ENCODE assay signal across 10 cellular contexts in genomic region chr15:66714543-66714981, GRCh38. TPM values are rescaled to one million over a fixed set of nuclear protein-coding genes. Genes with fewer than 3 reads are reported as not detected.
DNase-seq lines count a peak whose midpoint lies in the region; ATAC-seq and TF ChIP-seq lines count a peak whose summit lies in the region.
"Had no signal": no experiment of that assay in that cellular context is flagged by ENCODE, and none has a peak within 500 bp of the region (broad histone marks: within the 10 kb centered on the region; RNA-seq: fewer than 3 reads in every experiment).

No MANE protein-coding gene starts in this region.

- ATAC-seq in sciatic nerve (peak; percentile 11), HG02973 (IDR thresholded peaks at IDR 0.05; ENCODE audit: unreplicated experiment) (no peak)

- H3K9ac ChIP-seq in fibroblast of lung (ENCODE audit: insufficient read depth, low read length) (no peak overlapping the region), mammary epithelial cell (ENCODE audit: insufficient read depth, low read length) (no peak overlapping the region)

- H4K20me1 ChIP-seq in fibroblast of lung (ENCODE audit: control insufficient read depth, extremely low read depth, insufficient read depth, low read length) (no peaks in the 10 kb centered on the region), mammary epithelial cell (ENCODE audit: insufficient read depth, low read length) (no peaks in the 10 kb centered on the region)

- no peak overlapping the region for H2AFZ ChIP-seq in fibroblast of lung (ENCODE audit: low read length)
- H2AFZ ChIP-seq in mammary epithelial cell (ENCODE audit: low read depth, low read length) = no peak overlapping the region

- no peaks in the 10 kb centered on the region for H3K9me3 ChIP-seq in KOPT-K1 (ENCODE audit: insufficient read depth, low read length, poor library complexity, severe bottlenecking)
- no peaks in the 10 kb centered on the region for H3K9me3 ChIP-seq in fibroblast of lung (ENCODE audit: control insufficient read depth, insufficient read depth, low read depth, low read length)
- H3K9me3 ChIP-seq in mammary epithelial cell (replicated peaks; ENCODE audit: insufficient read depth, low read length) = no peaks in the 10 kb centered on the region

- no TSS peak for BruUV-seq in mammary epithelial cell (replicated peaks; lab: Mats Ljungman, UMichigan)

- no peak for TF ChIP-seq CTCF in fibroblast of lung (conservative IDR thresholded peaks at IDR 0.05 in 1 of 2, IDR thresholded peaks at IDR 0.05 in 1 of 2; ENCODE audit: low read depth in 1 of 2, low read length in 2 of 2)
- TF ChIP-seq CTCF in mammary epithelial cell (conservative IDR thresholded peaks at IDR 0.05 in 1 of 2, IDR thresholded peaks at IDR 0.05 in 1 of 2; ENCODE audit: extremely low read depth in 1 of 2, insufficient read depth in 1 of 2, low read depth in 1 of 2, low read length in 2 of 2) = no peak

- CTCF ChIA-PET in mammary epithelial cell (lab: Charles Lee; ENCODE audit: low non-redundant PET) = no interaction called here

- DNase-seq in EH (ENCODE audit: low read depth) (peak; percentile 79), fibroblast of lung (ENCODE audit: low read depth in 2 of 2) (peak; percentile 56 to 60), sciatic nerve (ENCODE audit: low spot score) (peak; percentile 43), NCI-H748 (lab: John Stamatoyannopoulos, UW; ENCODE audit: unreplicated experiment) (no peak), OCI-M1 (lab: John Stamatoyannopoulos, UW) (no peak), mammary epithelial cell (no peak)
- DNase-seq: NCI-H526 treated with DMSO at 0.1 percent for 48 hours, T-helper 9 cell had no signal

- H3K36me3 ChIP-seq in KOPT-K1 (ENCODE audit: insufficient read depth, low read length) = peaks cover 37% of the 10 kb centered on the region
- H3K36me3 ChIP-seq in fibroblast of lung (ENCODE audit: control insufficient read depth, insufficient read depth, low read length) = peaks cover 7% of the 10 kb centered on the region
- H3K36me3 ChIP-seq in mammary epithelial cell (ENCODE audit: insufficient read depth, low read length) = no peaks in the 10 kb centered on the region

- intact Hi-C loops in sciatic nerve (cut with DNase I) (no loop called here), mammary epithelial cell (cut with micrococcal nuclease) (no loop called here)

- H3K4me3 ChIP-seq in fibroblast of lung (replicated peaks in 1 of 4; ENCODE audit: control extremely low read depth in 1 of 4, insufficient read depth in 1 of 4, low read depth in 3 of 4, low read length in 4 of 4) = no peak overlapping the region
- H3K4me3 ChIP-seq in mammary epithelial cell (replicated peaks in 1 of 3; ENCODE audit: insufficient read depth in 1 of 3, low read depth in 2 of 3, low read length in 3 of 3) = no peak overlapping the region

- peak overlapping the region; percentile 100 for H3K27ac ChIP-seq in KOPT-K1 (ENCODE audit: low read depth, low read length, poor library complexity, severe bottlenecking)
- no peak overlapping the region for H3K27ac ChIP-seq in fibroblast of lung (ENCODE audit: insufficient read depth, low read length)
- no peak overlapping the region for H3K27ac ChIP-seq in mammary epithelial cell (ENCODE audit: insufficient read depth, low read depth, low read length)

- no peak overlapping the region for H3K4me2 ChIP-seq in fibroblast of lung (ENCODE audit: extremely low read depth, insufficient read depth, low read length)
- H3K4me2 ChIP-seq in mammary epithelial cell (ENCODE audit: insufficient read depth, low read depth, low read length) = no peak overlapping the region

- no peaks in the 10 kb centered on the region for H3K27me3 ChIP-seq in fibroblast of lung (ENCODE audit: control insufficient read depth, insufficient read depth, low read length)
- no peaks in the 10 kb centered on the region for H3K27me3 ChIP-seq in mammary epithelial cell (ENCODE audit: insufficient read depth, low read length)

- in situ Hi-C loops in mammary epithelial cell (cut with MboI; ENCODE audit: low sequenced_read_pairs in 2 of 2) = no loop called here

- H3K4me1 ChIP-seq in fibroblast of lung (ENCODE audit: control insufficient read depth, extremely low read depth, insufficient read depth, low read length) (peaks cover 2% of the 10 kb centered on the region), mammary epithelial cell (ENCODE audit: insufficient read depth, low read length) (peaks cover 3% of the 10 kb centered on the region)

- WGBS in mammary epithelial cell (ENCODE audit: low coverage, missing lambda C conversion rate) = 95% methylated on average over 5 of the region's 6 CpGs

- H3K79me2 ChIP-seq in fibroblast of lung (ENCODE audit: control insufficient read depth, insufficient read depth, low read length) (no peaks in the 10 kb centered on the region), mammary epithelial cell (ENCODE audit: insufficient read depth, low read length) (no peaks in the 10 kb centered on the region)

- dilution Hi-C loops in mammary epithelial cell (cut with HindIII; ENCODE audit: low sequenced_read_pairs) = no loop called here

RNA-seq across cellular contexts. Expression of gene SMAD6, which starts 12.5 kb away (rescaled TPM):
- total RNA-seq in fibroblast of lung = 8.7 and 8.9 TPM in 2 replicates
- 1.2 and 2.1 TPM in 2 replicates for polyA plus RNA-seq in fibroblast of lung
- 2.8 and 5.5 TPM in 2 replicates for polyA plus RNA-seq in fibroblast of lung (2012)
- polyA minus RNA-seq in fibroblast of lung (ENCODE audit: low replicate concordance) = 2.2 and 7.6 TPM in 2 replicates
- 62.4 TPM for total RNA-seq in sciatic nerve
- total RNA-seq in mammary epithelial cell = under 1 TPM; 0.09 to 0.83 TPM
- polyA plus RNA-seq in mammary epithelial cell = 0.11 TPM
- polyA minus RNA-seq in mammary epithelial cell = 2.7 TPM

Comparison
In these comparisons a context has a peak if more than half of its experiments do, and no peak if none do; other contexts are left out.
1. DNase-seq: peak in EH (single experiment), fibroblast of lung (2 of 2) and sciatic nerve (single experiment); none in NCI-H748 (single experiment), OCI-M1 (single experiment) and mammary epithelial cell (single experiment).